In genomic region chr21:35716886-35717285, GRCh38 we compare ENCODE assay signal across 19 cellular contexts.
DNase-seq lines count a peak whose midpoint lies in the region; ATAC-seq and FAIRE-seq lines count a peak whose summit lies in the region.
"Had no signal": no experiment of that assay in that cellular context is flagged by ENCODE, and none has a peak within 500 bp of the region (broad histone marks: within the 10 kb centered on the region; RNA-seq: fewer than 3 reads in every experiment).

No MANE protein-coding gene starts in this region.

- H3K36me3 ChIP-seq in SJCRH30 (no peaks in the 10 kb centered on the region), small intestine (ENCODE audit: control insufficient read depth in 2 of 2, insufficient read depth in 2 of 2, low read length in 2 of 2) (no peaks in the 10 kb centered on the region)

- no peak for ATAC-seq in HG03139 (IDR thresholded peaks at IDR 0.05; ENCODE audit: unreplicated experiment)
- ATAC-seq: GM12878, HCT116 had no signal

- H3K4me3 ChIP-seq in SJCRH30 = no peak overlapping the region
- no peak overlapping the region for H3K4me3 ChIP-seq in small intestine (ENCODE audit: low read depth in 1 of 2, low read length in 2 of 2)
- H3K4me3 ChIP-seq: GM12878, GM23248 had no signal

- WGBS in small intestine, 3 donors = 8 to 36% (median 25%) methylated on average over 1 of the region's 1 CpG

- H3K27me3 ChIP-seq in SJCRH30 (no peaks in the 10 kb centered on the region), small intestine (ENCODE audit: control insufficient read depth in 2 of 2, insufficient read depth in 2 of 2, low read length in 2 of 2) (no peaks in the 10 kb centered on the region)

- H3K4me1 ChIP-seq in SJCRH30 = peaks cover 9% of the 10 kb centered on the region
- H3K4me1 ChIP-seq in small intestine (ENCODE audit: control insufficient read depth in 2 of 2, insufficient read depth in 1 of 2, low read depth in 1 of 2, low read length in 1 of 2) = peaks cover 0 to 3% of the 10 kb centered on the region in 2 donors

- FAIRE-seq in small intestine (lab: Jason Lieb, UNC) = no peak
- FAIRE-seq: GM12878, GM19239, H1 had no signal

- H3K9me3 ChIP-seq in SJCRH30 (replicated peaks) (no peaks in the 10 kb centered on the region; the same call in none of the 2 replicates), small intestine (ENCODE audit: control insufficient read depth, low read depth) (no peaks in the 10 kb centered on the region)

- H3K27ac ChIP-seq in SJCRH30 (no peak overlapping the region), small intestine (ENCODE audit: low read depth in 1 of 2, low read length in 1 of 2) (peak overlapping the region in 1 of 2 donors; percentile 42)
- H3K27ac ChIP-seq: GM23248 had no signal

- DNase-seq in LHCN-M2 (ENCODE audit: low read depth) (peak; percentile 15), NCI-H524 (lab: John Stamatoyannopoulos, UW) (peak; percentile 55 to 79), SJCRH30 (peak; percentile 37 to 59), small intestine (peak; percentile 70), HCEC 1CT (no peak)
- DNase-seq: C1 segment of cervical spinal cord; Calu3; CD4-positive, alpha-beta memory T cell; COR-L47; DMS79; EL; GDM1; GM23248; H7 had no signal
